1 cellular context compared by ENCODE assay signal in the genomic region with DNA sequence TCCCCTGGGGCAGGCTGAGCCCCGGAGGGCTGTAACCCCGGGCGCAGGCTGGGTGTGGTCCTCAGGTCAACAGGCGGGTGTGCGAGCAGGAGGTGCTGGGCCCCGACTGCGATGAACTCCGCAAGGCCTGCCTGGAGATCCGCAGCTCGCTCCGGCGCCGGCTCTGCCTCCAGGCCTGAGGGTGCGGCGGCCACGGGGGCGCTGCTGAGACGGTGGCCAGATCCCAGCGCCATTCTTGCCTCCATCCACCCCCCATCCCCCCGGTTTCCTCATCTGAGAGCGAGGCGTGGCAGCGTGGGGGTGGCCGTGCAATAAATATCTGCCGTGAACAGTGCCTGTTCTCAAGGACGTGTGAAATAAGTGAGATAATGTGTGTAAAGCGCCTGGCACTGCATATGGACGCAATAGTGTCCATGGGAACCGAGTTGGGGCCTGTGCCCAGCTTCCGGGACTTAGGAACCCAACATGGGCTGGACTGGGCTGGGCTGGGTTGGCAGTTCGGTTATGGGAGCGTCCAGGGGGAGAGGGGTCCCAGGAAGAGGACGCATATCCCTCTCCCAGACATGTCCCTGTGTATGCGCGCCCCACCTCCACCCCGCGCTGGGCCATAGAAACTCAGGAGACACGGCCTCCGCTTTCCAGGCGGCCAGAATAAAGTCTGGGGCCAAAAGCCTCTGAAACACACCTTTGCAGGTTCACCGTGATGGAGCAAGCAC.
A peak's percentile ranks its signal among the peaks of the same experiment; 100 is the strongest.
TF ChIP-seq lines count a peak whose summit lies in the region.

No MANE protein-coding gene starts in this region.

TF ChIP-seq in HEK293, 187 proteins besides CTCF, POLR2A, EP300 and RAD21 (continued from another document and continues in another):
- TF ChIP-seq, protein P1, sequence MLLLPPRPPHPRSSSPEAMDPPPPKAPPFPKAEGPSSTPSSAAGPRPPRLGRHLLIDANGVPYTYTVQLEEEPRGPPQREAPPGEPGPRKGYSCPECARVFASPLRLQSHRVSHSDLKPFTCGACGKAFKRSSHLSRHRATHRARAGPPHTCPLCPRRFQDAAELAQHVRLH (tag by site-specific recombination; IDR thresholded peaks at IDR 0.05): no peak
- TF ChIP-seq OSR2 (tag by site-specific recombination; IDR thresholded peaks at IDR 0.05) (no peak; the same call in 1 of the 2 replicates), ZNF302 (tag by site-specific recombination; IDR thresholded peaks at IDR 0.05; ENCODE audit: low read depth) (no peak), ZNF610 (tag by site-specific recombination; IDR thresholded peaks at IDR 0.05; ENCODE audit: borderline replicate concordance) (no peak), ZNF621 (tag by site-specific recombination; IDR thresholded peaks at IDR 0.05) (no peak), GLI2 (tag by site-specific recombination; IDR thresholded peaks at IDR 0.05; ENCODE audit: borderline replicate concordance, low read depth) (no peak), ZNF121 (tag by site-specific recombination; IDR thresholded peaks at IDR 0.05) (no peak), ZSCAN23 (tag by site-specific recombination; IDR thresholded peaks at IDR 0.05) (no peak), ZNF10 (tag by site-specific recombination; IDR thresholded peaks at IDR 0.05) (peak; percentile 74; the same call in 1 of the 2 replicates), ZNF140 (tag by site-specific recombination; IDR thresholded peaks at IDR 0.05) (no peak), IKZF3 (tag by site-specific recombination; IDR thresholded peaks at IDR 0.05) (no peak), ZNF501 (tag by site-specific recombination; IDR thresholded peaks at IDR 0.05) (peak; percentile 49; the same call in 1 of the 2 replicates), ZNF132 (tag by site-specific recombination; IDR thresholded peaks at IDR 0.05; ENCODE audit: borderline replicate concordance) (no peak), REPIN1 (tag by site-specific recombination; IDR thresholded peaks at IDR 0.05; ENCODE audit: low read depth) (no peak), ZSCAN30 (tag by site-specific recombination; IDR thresholded peaks at IDR 0.05) (peak; percentile 88), HOXD13 (CRISPR knock-in tag; IDR thresholded peaks at IDR 0.05; ENCODE audit: borderline replicate concordance) (no peak), ZBTB7A (tag by site-specific recombination; IDR thresholded peaks at IDR 0.05; ENCODE audit: low read depth) (no peak), ZNF473 (tag by site-specific recombination; IDR thresholded peaks at IDR 0.05) (no peak), ZNF510 (tag by site-specific recombination; IDR thresholded peaks at IDR 0.05; ENCODE audit: insufficient replicate concordance) (no peak), ZNF792 (tag by site-specific recombination; IDR thresholded peaks at IDR 0.05) (no peak), KLF9 (tag by site-specific recombination; IDR thresholded peaks at IDR 0.05; ENCODE audit: low read depth) (peak; percentile 75), ZNF670 (tag by site-specific recombination; IDR thresholded peaks at IDR 0.05; ENCODE audit: low read depth) (no peak), SP7 (tag by site-specific recombination; IDR thresholded peaks at IDR 0.05) (peak; percentile 35; the same call in 1 of the 2 replicates), ZNF174 (tag by site-specific recombination; IDR thresholded peaks at IDR 0.05) (no peak), ZNF423 (tag by site-specific recombination; IDR thresholded peaks at IDR 0.05) (0 out of 2 replicates have a peak, but pooled peaks have one; percentile 31), ZNF274 (IDR thresholded peaks at IDR 0.05; ENCODE audit: low read length) (no peak), ZNF274 (tag by site-specific recombination; IDR thresholded peaks at IDR 0.05; ENCODE audit: borderline replicate concordance) (no peak), TCF7L2 (IDR thresholded peaks at IDR 0.05; ENCODE audit: borderline replicate concordance, low read depth, low read length) (no peak), YY1 (tag by site-specific recombination; IDR thresholded peaks at IDR 0.05) (peak; percentile 90; the same call in 1 of the 2 replicates), ZBTB1 (tag by site-specific recombination; IDR thresholded peaks at IDR 0.05) (no peak), SCRT1 (tag by site-specific recombination; IDR thresholded peaks at IDR 0.05; ENCODE audit: borderline replicate concordance) (no peak), ZNF311 (tag by site-specific recombination; IDR thresholded peaks at IDR 0.05; ENCODE audit: borderline replicate concordance) (no peak), ZNF239 (tag by site-specific recombination; IDR thresholded peaks at IDR 0.05) (no peak), GLI4 (tag by site-specific recombination; IDR thresholded peaks at IDR 0.05) (no peak), ZNF404 (tag by site-specific recombination; IDR thresholded peaks at IDR 0.05) (no peak), ZFP3 (tag by site-specific recombination; IDR thresholded peaks at IDR 0.05; ENCODE audit: low read depth) (no peak), ZNF146 (tag by site-specific recombination; IDR thresholded peaks at IDR 0.05) (no peak), ZNF561 (tag by site-specific recombination; IDR thresholded peaks at IDR 0.05; ENCODE audit: borderline replicate concordance) (peak; percentile 77; the same call in 1 of the 2 replicates), ZNF184 (tag by site-specific recombination; IDR thresholded peaks at IDR 0.05) (no peak), ZNF701 (tag by site-specific recombination; IDR thresholded peaks at IDR 0.05) (no peak), ZNF785 (tag by site-specific recombination; IDR thresholded peaks at IDR 0.05) (no peak), ZFP41 (tag by site-specific recombination; IDR thresholded peaks at IDR 0.05; ENCODE audit: borderline replicate concordance) (no peak), ZNF596 (tag by site-specific recombination; IDR thresholded peaks at IDR 0.05) (no peak), ZNF221 (tag by site-specific recombination; IDR thresholded peaks at IDR 0.05; ENCODE audit: borderline replicate concordance) (0 out of 2 replicates have a peak, but pooled peaks have one; percentile 78), ZNF114 (tag by site-specific recombination; IDR thresholded peaks at IDR 0.05) (no peak)
- TF ChIP-seq, protein P2, sequence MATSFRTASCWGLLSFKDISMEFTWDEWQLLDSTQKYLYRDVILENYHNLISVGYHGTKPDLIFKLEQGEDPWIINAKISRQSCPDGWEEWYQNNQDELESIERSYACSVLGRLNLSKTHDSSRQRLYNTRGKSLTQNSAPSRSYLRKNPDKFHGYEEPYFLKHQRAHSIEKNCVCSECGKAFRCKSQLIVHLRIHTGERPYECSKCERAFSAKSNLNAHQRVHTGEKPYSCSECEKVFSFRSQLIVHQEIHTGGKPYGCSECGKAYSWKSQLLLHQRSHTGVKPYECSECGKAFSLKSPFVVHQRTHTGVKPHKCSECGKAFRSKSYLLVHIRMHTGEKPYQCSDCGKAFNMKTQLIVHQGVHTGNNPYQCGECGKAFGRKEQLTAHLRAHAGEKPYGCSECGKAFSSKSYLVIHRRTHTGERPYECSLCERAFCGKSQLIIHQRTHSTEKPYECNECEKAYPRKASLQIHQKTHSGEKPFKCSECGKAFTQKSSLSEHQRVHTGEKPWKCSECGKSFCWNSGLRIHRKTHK (tag by site-specific recombination; IDR thresholded peaks at IDR 0.05): no peak
- TF ChIP-seq, protein P3, sequence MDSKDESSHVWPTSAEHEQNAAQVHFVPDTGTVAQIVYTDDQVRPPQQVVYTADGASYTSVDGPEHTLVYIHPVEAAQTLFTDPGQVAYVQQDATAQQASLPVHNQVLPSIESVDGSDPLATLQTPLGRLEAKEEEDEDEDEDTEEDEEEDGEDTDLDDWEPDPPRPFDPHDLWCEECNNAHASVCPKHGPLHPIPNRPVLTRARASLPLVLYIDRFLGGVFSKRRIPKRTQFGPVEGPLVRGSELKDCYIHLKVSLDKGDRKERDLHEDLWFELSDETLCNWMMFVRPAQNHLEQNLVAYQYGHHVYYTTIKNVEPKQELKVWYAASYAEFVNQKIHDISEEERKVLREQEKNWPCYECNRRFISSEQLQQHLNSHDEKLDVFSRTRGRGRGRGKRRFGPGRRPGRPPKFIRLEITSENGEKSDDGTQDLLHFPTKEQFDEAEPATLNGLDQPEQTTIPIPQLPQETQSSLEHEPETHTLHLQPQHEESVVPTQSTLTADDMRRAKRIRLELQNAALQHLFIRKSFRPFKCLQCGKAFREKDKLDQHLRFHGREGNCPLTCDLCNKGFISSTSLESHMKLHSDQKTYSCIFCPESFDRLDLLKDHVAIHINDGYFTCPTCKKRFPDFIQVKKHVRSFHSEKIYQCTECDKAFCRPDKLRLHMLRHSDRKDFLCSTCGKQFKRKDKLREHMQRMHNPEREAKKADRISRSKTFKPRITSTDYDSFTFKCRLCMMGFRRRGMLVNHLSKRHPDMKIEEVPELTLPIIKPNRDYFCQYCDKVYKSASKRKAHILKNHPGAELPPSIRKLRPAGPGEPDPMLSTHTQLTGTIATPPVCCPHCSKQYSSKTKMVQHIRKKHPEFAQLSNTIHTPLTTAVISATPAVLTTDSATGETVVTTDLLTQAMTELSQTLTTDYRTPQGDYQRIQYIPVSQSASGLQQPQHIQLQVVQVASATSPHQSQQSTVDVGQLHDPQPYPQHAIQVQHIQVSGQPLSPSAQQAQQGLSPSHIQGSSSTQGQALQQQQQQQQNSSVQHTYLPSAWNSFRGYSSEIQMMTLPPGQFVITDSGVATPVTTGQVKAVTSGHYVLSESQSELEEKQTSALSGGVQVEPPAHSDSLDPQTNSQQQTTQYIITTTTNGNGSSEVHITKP (tag by site-specific recombination; IDR thresholded peaks at IDR 0.05): peak; percentile 85
- TF ChIP-seq, protein P4, sequence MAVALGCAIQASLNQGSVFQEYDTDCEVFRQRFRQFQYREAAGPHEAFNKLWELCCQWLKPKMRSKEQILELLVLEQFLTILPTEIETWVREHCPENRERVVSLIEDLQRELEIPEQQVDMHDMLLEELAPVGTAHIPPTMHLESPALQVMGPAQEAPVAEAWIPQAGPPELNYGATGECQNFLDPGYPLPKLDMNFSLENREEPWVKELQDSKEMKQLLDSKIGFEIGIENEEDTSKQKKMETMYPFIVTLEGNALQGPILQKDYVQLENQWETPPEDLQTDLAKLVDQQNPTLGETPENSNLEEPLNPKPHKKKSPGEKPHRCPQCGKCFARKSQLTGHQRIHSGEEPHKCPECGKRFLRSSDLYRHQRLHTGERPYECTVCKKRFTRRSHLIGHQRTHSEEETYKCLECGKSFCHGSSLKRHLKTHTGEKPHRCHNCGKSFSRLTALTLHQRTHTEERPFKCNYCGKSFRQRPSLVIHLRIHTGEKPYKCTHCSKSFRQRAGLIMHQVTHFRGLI (tag by site-specific recombination; IDR thresholded peaks at IDR 0.05): peak; percentile 57; the same call in 1 of the 2 replicates
- TF ChIP-seq, protein P5, sequence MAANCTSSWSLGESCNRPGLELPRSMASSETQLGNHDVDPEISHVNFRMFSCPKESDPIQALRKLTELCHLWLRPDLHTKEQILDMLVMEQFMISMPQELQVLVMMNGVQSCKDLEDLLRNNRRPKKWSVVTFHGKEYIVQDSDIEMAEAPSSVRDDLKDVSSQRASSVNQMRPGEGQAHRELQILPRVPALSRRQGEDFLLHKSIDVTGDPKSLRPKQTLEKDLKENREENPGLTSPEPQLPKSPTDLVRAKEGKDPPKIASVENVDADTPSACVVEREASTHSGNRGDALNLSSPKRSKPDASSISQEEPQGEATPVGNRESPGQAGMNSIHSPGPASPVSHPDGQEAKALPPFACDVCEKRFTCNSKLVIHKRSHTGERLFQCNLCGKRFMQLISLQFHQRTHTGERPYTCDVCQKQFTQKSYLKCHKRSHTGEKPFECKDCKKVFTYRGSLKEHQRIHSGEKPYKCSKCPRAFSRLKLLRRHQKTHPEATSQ (tag by site-specific recombination; IDR thresholded peaks at IDR 0.05): no peak
- TF ChIP-seq, protein P6, sequence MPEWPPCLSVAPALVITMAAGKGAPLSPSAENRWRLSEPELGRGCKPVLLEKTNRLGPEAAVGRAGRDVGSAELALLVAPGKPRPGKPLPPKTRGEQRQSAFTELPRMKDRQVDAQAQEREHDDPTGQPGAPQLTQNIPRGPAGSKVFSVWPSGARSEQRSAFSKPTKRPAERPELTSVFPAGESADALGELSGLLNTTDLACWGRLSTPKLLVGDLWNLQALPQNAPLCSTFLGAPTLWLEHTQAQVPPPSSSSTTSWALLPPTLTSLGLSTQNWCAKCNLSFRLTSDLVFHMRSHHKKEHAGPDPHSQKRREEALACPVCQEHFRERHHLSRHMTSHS (tag by site-specific recombination; IDR thresholded peaks at IDR 0.05): no peak
- TF ChIP-seq, protein P7, sequence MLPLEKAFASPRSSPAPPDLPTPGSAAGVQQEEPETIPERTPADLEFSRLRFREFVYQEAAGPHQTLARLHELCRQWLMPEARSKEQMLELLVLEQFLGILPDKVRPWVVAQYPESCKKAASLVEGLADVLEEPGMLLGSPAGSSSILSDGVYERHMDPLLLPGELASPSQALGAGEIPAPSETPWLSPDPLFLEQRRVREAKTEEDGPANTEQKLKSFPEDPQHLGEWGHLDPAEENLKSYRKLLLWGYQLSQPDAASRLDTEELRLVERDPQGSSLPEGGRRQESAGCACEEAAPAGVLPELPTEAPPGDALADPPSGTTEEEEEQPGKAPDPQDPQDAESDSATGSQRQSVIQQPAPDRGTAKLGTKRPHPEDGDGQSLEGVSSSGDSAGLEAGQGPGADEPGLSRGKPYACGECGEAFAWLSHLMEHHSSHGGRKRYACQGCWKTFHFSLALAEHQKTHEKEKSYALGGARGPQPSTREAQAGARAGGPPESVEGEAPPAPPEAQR (tag by site-specific recombination; IDR thresholded peaks at IDR 0.05): no peak
- TF ChIP-seq, protein P8, sequence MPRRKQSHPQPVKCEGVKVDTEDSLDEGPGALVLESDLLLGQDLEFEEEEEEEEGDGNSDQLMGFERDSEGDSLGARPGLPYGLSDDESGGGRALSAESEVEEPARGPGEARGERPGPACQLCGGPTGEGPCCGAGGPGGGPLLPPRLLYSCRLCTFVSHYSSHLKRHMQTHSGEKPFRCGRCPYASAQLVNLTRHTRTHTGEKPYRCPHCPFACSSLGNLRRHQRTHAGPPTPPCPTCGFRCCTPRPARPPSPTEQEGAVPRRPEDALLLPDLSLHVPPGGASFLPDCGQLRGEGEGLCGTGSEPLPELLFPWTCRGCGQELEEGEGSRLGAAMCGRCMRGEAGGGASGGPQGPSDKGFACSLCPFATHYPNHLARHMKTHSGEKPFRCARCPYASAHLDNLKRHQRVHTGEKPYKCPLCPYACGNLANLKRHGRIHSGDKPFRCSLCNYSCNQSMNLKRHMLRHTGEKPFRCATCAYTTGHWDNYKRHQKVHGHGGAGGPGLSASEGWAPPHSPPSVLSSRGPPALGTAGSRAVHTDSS (tag by site-specific recombination; IDR thresholded peaks at IDR 0.05): no peak
- TF ChIP-seq, protein P9, sequence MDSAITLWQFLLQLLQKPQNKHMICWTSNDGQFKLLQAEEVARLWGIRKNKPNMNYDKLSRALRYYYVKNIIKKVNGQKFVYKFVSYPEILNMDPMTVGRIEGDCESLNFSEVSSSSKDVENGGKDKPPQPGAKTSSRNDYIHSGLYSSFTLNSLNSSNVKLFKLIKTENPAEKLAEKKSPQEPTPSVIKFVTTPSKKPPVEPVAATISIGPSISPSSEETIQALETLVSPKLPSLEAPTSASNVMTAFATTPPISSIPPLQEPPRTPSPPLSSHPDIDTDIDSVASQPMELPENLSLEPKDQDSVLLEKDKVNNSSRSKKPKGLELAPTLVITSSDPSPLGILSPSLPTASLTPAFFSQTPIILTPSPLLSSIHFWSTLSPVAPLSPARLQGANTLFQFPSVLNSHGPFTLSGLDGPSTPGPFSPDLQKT (IDR thresholded peaks at IDR 0.05; ENCODE audit: borderline replicate concordance, low read depth, low read length): no peak
